ENCODE assay signal across 8 cellular contexts in genomic region chr3:38521391-38521987, GRCh38. TPM values are rescaled to one million over a fixed set of nuclear protein-coding genes. Genes with fewer than 3 reads are reported as not detected.
DNase-seq lines count a peak whose midpoint lies in the region; ATAC-seq lines count a peak whose summit lies in the region.

No MANE protein-coding gene starts in this region.

- ATAC-seq in GM19324 (IDR thresholded peaks at IDR 0.05; ENCODE audit: low FRiP score, unreplicated experiment) (peak; percentile 57), right cardiac atrium (peak; percentile 40 to 61), sciatic nerve (peak; percentile 53), GM21360 (IDR thresholded peaks at IDR 0.05; ENCODE audit: unreplicated experiment) (no peak)

- WGBS in right cardiac atrium = 4% methylated on average over 5 of the region's 5 CpGs

- peak; percentile 75 for DNase-seq in AG08395 (ENCODE audit: low spot score)
- DNase-seq in NCI-H128 (lab: John Stamatoyannopoulos, UW; ENCODE audit: unreplicated experiment) = peak; percentile 37
- peak; percentile 53 for DNase-seq in T follicular helper cell (ENCODE audit: low read depth)
- peak in 43 of 58 donors; percentile 3 to 79 (median 30) for DNase-seq in anterior cingulate cortex (lab: John Stamatoyannopoulos, UW)
- peak; percentile 45 to 67 (median 47) for DNase-seq in right cardiac atrium
- DNase-seq in sciatic nerve (ENCODE audit: low spot score) = peak; percentile 80

- intact Hi-C loops in right cardiac atrium (cut with DNase I) = loop anchor here (5.0 to 10.0 kb wide), 3 partner anchors 126 to 323 kb away; partner anchors contain the start of gene SCN5A (in 4 of the 4)
- intact Hi-C loops in sciatic nerve (cut with DNase I) = loop anchor here (10.0 kb wide), 2 partner anchors 123 to 323 kb away; partner anchors contain the start of gene SCN5A

- peaks cover 2% of the 10 kb centered on the region for H3K4me1 ChIP-seq in right cardiac atrium (ENCODE audit: control insufficient read depth, insufficient read depth, low read length)

- no peaks in the 10 kb centered on the region for H3K9me3 ChIP-seq in right cardiac atrium (ENCODE audit: control insufficient read depth, low read length)

- no peak overlapping the region for H3K4me3 ChIP-seq in right cardiac atrium (ENCODE audit: low read length)

- no peak overlapping the region for H3K27ac ChIP-seq in right cardiac atrium (ENCODE audit: low read length)

- no peaks in the 10 kb centered on the region for H3K27me3 ChIP-seq in right cardiac atrium (ENCODE audit: control insufficient read depth, insufficient read depth)

RNA-seq across cellular contexts. Expression of gene EXOG, which starts 25.3 kb away (rescaled TPM):
- 10 to 100 TPM; 19.4 to 27.7 (median 24.6) TPM for total RNA-seq in right cardiac atrium
- polyA plus RNA-seq in right cardiac atrium = 22.4 TPM
- total RNA-seq in sciatic nerve = 16.7 TPM

Comparison
In these comparisons a context has a peak if more than half of its experiments do, and no peak if none do; other contexts are left out.
1. DNase-seq: peak in every context shown above with its lines; median percentile 80 in sciatic nerve; 75 in AG08395; 53 in T follicular helper cell; 47 in right cardiac atrium; 37 in NCI-H128; 30 in anterior cingulate cortex.